ENCODE assay signal across 1 cellular context in genomic region chr20:20002101-20002998, GRCh38.
TF ChIP-seq lines count a peak whose summit lies in the region.

No MANE protein-coding gene starts in this region.

TF ChIP-seq in HepG2, 621 proteins besides CTCF, POLR2A, EP300 and RAD21 (continued from another document and continues in another):
- TF ChIP-seq, protein P1, sequence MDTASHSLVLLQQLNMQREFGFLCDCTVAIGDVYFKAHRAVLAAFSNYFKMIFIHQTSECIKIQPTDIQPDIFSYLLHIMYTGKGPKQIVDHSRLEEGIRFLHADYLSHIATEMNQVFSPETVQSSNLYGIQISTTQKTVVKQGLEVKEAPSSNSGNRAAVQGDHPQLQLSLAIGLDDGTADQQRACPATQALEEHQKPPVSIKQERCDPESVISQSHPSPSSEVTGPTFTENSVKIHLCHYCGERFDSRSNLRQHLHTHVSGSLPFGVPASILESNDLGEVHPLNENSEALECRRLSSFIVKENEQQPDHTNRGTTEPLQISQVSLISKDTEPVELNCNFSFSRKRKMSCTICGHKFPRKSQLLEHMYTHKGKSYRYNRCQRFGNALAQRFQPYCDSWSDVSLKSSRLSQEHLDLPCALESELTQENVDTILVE (CRISPR knock-in tag; IDR thresholded peaks at IDR 0.05): 0 out of 2 replicates have a peak, but pooled peaks have one; percentile 14
- TF ChIP-seq, protein P2, sequence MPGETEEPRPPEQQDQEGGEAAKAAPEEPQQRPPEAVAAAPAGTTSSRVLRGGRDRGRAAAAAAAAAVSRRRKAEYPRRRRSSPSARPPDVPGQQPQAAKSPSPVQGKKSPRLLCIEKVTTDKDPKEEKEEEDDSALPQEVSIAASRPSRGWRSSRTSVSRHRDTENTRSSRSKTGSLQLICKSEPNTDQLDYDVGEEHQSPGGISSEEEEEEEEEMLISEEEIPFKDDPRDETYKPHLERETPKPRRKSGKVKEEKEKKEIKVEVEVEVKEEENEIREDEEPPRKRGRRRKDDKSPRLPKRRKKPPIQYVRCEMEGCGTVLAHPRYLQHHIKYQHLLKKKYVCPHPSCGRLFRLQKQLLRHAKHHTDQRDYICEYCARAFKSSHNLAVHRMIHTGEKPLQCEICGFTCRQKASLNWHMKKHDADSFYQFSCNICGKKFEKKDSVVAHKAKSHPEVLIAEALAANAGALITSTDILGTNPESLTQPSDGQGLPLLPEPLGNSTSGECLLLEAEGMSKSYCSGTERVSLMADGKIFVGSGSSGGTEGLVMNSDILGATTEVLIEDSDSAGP (CRISPR knock-in tag; IDR thresholded peaks at IDR 0.05; ENCODE audit: borderline replicate concordance): 0 out of 2 replicates have a peak, but pooled peaks have one; percentile 26
- TF ChIP-seq ZNF598 (CRISPR knock-in tag; IDR thresholded peaks at IDR 0.05; ENCODE audit: borderline replicate concordance) (no peak), ZNF317 (CRISPR knock-in tag; IDR thresholded peaks at IDR 0.05) (peak; percentile 42; the same call in 1 of the 2 replicates), NONO (IDR thresholded peaks at IDR 0.05) (no peak), NONO (CRISPR knock-in tag; conservative IDR thresholded peaks at IDR 0.05) (peak; percentile 64), GZF1 (CRISPR knock-in tag; IDR thresholded peaks at IDR 0.05) (no peak), ZNF451 (CRISPR knock-in tag; IDR thresholded peaks at IDR 0.05) (no peak), SOX6 (IDR thresholded peaks at IDR 0.05) (no peak), SOX6 (CRISPR knock-in tag; IDR thresholded peaks at IDR 0.05) (peak; percentile 86), ZZZ3 (CRISPR knock-in tag; IDR thresholded peaks at IDR 0.05; ENCODE audit: borderline replicate concordance) (no peak), TCF7 (IDR thresholded peaks at IDR 0.05; ENCODE audit: low read depth) (0 out of 2 replicates have a peak, but pooled peaks have one; percentile 17), RXRB (CRISPR knock-in tag; IDR thresholded peaks at IDR 0.05; ENCODE audit: borderline replicate concordance) (peak; percentile 100), MIER3 (CRISPR knock-in tag; IDR thresholded peaks at IDR 0.05; ENCODE audit: borderline replicate concordance) (peak; percentile 75; the same call in 1 of the 2 replicates), ZSCAN30 (CRISPR knock-in tag; IDR thresholded peaks at IDR 0.05) (no peak; the same call in 1 of the 2 replicates), SIX4 (CRISPR knock-in tag; IDR thresholded peaks at IDR 0.05) (peak; percentile 95), SIX1 (CRISPR knock-in tag; IDR thresholded peaks at IDR 0.05; ENCODE audit: borderline replicate concordance) (peak; percentile 96), ZNF12 (CRISPR knock-in tag; IDR thresholded peaks at IDR 0.05) (0 out of 2 replicates have a peak, but pooled peaks have one; percentile 8), ELF1 (CRISPR knock-in tag; IDR thresholded peaks at IDR 0.05) (peak; percentile 16; the same call in 1 of the 2 replicates), ZNF772 (CRISPR knock-in tag; IDR thresholded peaks at IDR 0.05) (no peak), RFX3 (CRISPR knock-in tag; IDR thresholded peaks at IDR 0.05) (peak; percentile 28; the same call in 1 of the 2 replicates), ZNF850 (CRISPR knock-in tag; conservative IDR thresholded peaks at IDR 0.05) (no peak), AKAP8 (CRISPR knock-in tag; IDR thresholded peaks at IDR 0.05) (0 out of 2 replicates have a peak, but pooled peaks have one; percentile 33), TRIM24 (CRISPR knock-in tag; IDR thresholded peaks at IDR 0.05) (no peak), ZNF383 (CRISPR knock-in tag; IDR thresholded peaks at IDR 0.05; ENCODE audit: borderline replicate concordance) (no peak), HNRNPK (IDR thresholded peaks at IDR 0.05; ENCODE audit: low read depth, low read length, poor library complexity, severe bottlenecking) (no peak), ZNF572 (CRISPR knock-in tag; IDR thresholded peaks at IDR 0.05) (no peak), HNRNPL (IDR thresholded peaks at IDR 0.05; ENCODE audit: low read depth, low read length) (no peak), ZNF30 (CRISPR knock-in tag; IDR thresholded peaks at IDR 0.05) (no peak), ZNF605 (CRISPR knock-in tag; IDR thresholded peaks at IDR 0.05) (peak; percentile 59; the same call in 1 of the 2 replicates), HNF4A (CRISPR knock-in tag; IDR thresholded peaks at IDR 0.05) (peak; percentile 92), ZNF891 (CRISPR knock-in tag; IDR thresholded peaks at IDR 0.05) (no peak), ETV5 (CRISPR knock-in tag; IDR thresholded peaks at IDR 0.05; ENCODE audit: borderline replicate concordance) (peak; percentile 15; the same call in 1 of the 2 replicates), RCOR2 (CRISPR knock-in tag; IDR thresholded peaks at IDR 0.05) (0 out of 2 replicates have a peak, but pooled peaks have one; percentile 8), ZNF710 (CRISPR knock-in tag; IDR thresholded peaks at IDR 0.05; ENCODE audit: borderline replicate concordance) (0 out of 2 replicates have a peak, but pooled peaks have one; percentile 29), HMGXB3 (CRISPR knock-in tag; IDR thresholded peaks at IDR 0.05; ENCODE audit: borderline replicate concordance) (0 out of 2 replicates have a peak, but pooled peaks have one; percentile 43)
- TF ChIP-seq, protein P3, sequence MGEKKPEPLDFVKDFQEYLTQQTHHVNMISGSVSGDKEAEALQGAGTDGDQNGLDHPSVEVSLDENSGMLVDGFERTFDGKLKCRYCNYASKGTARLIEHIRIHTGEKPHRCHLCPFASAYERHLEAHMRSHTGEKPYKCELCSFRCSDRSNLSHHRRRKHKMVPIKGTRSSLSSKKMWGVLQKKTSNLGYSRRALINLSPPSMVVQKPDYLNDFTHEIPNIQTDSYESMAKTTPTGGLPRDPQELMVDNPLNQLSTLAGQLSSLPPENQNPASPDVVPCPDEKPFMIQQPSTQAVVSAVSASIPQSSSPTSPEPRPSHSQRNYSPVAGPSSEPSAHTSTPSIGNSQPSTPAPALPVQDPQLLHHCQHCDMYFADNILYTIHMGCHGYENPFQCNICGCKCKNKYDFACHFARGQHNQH (CRISPR knock-in tag; IDR thresholded peaks at IDR 0.05): peak; percentile 78; the same call in 1 of the 2 replicates
- TF ChIP-seq, protein P4, sequence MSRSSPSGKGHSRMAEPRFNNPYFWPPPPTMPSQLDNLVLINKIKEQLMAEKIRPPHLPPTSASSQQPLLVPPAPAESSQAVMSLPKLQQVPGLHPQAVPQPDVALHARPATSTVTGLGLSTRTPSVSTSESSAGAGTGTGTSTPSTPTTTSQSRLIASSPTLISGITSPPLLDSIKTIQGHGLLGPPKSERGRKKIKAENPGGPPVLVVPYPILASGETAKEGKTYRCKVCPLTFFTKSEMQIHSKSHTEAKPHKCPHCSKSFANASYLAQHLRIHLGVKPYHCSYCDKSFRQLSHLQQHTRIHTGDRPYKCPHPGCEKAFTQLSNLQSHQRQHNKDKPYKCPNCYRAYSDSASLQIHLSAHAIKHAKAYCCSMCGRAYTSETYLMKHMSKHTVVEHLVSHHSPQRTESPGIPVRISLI (CRISPR knock-in tag; IDR thresholded peaks at IDR 0.05; ENCODE audit: borderline replicate concordance): peak; percentile 47; the same call in 1 of the 2 replicates
- TF ChIP-seq, protein P5, sequence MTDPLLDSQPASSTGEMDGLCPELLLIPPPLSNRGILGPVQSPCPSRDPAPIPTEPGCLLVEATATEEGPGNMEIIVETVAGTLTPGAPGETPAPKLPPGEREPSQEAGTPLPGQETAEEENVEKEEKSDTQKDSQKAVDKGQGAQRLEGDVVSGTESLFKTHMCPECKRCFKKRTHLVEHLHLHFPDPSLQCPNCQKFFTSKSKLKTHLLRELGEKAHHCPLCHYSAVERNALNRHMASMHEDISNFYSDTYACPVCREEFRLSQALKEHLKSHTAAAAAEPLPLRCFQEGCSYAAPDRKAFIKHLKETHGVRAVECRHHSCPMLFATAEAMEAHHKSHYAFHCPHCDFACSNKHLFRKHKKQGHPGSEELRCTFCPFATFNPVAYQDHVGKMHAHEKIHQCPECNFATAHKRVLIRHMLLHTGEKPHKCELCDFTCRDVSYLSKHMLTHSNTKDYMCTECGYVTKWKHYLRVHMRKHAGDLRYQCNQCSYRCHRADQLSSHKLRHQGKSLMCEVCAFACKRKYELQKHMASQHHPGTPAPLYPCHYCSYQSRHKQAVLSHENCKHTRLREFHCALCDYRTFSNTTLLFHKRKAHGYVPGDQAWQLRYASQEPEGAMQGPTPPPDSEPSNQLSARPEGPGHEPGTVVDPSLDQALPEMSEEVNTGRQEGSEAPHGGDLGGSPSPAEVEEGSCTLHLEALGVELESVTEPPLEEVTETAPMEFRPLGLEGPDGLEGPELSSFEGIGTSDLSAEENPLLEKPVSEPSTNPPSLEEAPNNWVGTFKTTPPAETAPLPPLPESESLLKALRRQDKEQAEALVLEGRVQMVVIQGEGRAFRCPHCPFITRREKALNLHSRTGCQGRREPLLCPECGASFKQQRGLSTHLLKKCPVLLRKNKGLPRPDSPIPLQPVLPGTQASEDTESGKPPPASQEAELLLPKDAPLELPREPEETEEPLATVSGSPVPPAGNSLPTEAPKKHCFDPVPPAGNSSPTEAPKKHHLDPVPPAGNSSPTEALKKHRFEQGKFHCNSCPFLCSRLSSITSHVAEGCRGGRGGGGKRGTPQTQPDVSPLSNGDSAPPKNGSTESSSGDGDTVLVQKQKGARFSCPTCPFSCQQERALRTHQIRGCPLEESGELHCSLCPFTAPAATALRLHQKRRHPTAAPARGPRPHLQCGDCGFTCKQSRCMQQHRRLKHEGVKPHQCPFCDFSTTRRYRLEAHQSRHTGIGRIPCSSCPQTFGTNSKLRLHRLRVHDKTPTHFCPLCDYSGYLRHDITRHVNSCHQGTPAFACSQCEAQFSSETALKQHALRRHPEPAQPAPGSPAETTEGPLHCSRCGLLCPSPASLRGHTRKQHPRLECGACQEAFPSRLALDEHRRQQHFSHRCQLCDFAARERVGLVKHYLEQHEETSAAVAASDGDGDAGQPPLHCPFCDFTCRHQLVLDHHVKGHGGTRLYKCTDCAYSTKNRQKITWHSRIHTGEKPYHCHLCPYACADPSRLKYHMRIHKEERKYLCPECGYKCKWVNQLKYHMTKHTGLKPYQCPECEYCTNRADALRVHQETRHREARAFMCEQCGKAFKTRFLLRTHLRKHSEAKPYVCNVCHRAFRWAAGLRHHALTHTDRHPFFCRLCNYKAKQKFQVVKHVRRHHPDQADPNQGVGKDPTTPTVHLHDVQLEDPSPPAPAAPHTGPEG (CRISPR knock-in tag; IDR thresholded peaks at IDR 0.05): no peak
- TF ChIP-seq, protein P6, sequence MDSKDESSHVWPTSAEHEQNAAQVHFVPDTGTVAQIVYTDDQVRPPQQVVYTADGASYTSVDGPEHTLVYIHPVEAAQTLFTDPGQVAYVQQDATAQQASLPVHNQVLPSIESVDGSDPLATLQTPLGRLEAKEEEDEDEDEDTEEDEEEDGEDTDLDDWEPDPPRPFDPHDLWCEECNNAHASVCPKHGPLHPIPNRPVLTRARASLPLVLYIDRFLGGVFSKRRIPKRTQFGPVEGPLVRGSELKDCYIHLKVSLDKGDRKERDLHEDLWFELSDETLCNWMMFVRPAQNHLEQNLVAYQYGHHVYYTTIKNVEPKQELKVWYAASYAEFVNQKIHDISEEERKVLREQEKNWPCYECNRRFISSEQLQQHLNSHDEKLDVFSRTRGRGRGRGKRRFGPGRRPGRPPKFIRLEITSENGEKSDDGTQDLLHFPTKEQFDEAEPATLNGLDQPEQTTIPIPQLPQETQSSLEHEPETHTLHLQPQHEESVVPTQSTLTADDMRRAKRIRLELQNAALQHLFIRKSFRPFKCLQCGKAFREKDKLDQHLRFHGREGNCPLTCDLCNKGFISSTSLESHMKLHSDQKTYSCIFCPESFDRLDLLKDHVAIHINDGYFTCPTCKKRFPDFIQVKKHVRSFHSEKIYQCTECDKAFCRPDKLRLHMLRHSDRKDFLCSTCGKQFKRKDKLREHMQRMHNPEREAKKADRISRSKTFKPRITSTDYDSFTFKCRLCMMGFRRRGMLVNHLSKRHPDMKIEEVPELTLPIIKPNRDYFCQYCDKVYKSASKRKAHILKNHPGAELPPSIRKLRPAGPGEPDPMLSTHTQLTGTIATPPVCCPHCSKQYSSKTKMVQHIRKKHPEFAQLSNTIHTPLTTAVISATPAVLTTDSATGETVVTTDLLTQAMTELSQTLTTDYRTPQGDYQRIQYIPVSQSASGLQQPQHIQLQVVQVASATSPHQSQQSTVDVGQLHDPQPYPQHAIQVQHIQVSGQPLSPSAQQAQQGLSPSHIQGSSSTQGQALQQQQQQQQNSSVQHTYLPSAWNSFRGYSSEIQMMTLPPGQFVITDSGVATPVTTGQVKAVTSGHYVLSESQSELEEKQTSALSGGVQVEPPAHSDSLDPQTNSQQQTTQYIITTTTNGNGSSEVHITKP (CRISPR knock-in tag; IDR thresholded peaks at IDR 0.05; ENCODE audit: low read depth): peak; percentile 43; the same call in 1 of the 2 replicates
